Comparison of ENCODE assay signal across 8 cellular contexts in the genomic region with DNA sequence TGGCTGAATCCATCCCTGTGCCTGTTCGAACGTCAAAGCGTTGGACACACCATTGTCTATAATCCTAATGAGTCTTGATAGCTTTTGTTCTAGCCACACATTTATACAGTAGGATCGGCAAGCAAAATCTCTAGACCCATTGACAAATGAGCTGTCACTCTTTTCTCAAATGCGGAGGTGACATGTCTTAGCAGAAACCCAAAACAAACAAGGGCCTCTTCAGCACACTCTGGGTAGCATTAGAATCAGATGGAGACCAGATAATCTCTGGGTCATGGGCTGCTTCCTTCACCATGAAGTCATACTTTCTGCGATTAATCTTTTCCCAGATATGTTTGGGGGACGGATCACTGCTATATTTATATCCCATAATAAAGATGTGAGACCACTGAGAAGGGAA.
"Had no signal": no experiment of that assay in that cellular context is flagged by ENCODE, and none has a peak within 500 bp of the region (broad histone marks: within the 10 kb centered on the region; RNA-seq: fewer than 3 reads in every experiment).

No MANE protein-coding gene starts in this region.

- H3K27ac ChIP-seq: GM23248 had no signal

- H3K4me3 Mint-ChIP-seq: H9 had no signal

- FAIRE-seq: H54, HTR-8/SVneo had no signal

- H3K9ac ChIP-seq: GM23248 had no signal

- H3K9me3 Mint-ChIP-seq: H9 had no signal

- H2AFZ ChIP-seq: GM23248 had no signal

- H3K4me3 ChIP-seq: GM23248 had no signal

- H3K27ac Mint-ChIP-seq: H9 had no signal

- DNase-seq: GM23248, GOT3, H9, HCEC 1CT, IMR-90, KBM-7 had no signal
